Comparison of ENCODE assay signal across 21 cellular contexts in genomic region chr16:11602321-11602720, GRCh38. TPM values are rescaled to one million over a fixed set of nuclear protein-coding genes. Genes with fewer than 3 reads are reported as not detected.
DNase-seq lines count a peak whose midpoint lies in the region; ATAC-seq, FAIRE-seq and TF ChIP-seq lines count a peak whose summit lies in the region.
"Had no signal": no experiment of that assay in that cellular context is flagged by ENCODE, and none has a peak within 500 bp of the region (broad histone marks: within the 10 kb centered on the region; RNA-seq: fewer than 3 reads in every experiment).

No MANE protein-coding gene starts in this region.

- DNase-seq in GM18507 (ENCODE audit: extremely low spot score, insufficient read length, low read depth) (no peak), NCI-H1694 treated with DMSO at 0.1 percent for 48 hours (lab: John Stamatoyannopoulos, UW) (peak; percentile 61), NCI-H69 (lab: John Stamatoyannopoulos, UW) (peak; percentile 95), neural progenitor cell (ENCODE audit: low spot score) (no peak), DMS114 treated with DMSO at 0.1 percent for 48 hours (lab: John Stamatoyannopoulos, UW; ENCODE audit: unreplicated experiment) (no peak), RCC 7860 (ENCODE audit: low spot score) (no peak)
- DNase-seq: activated CD4-positive, alpha-beta T cell treated with anti-CD3 and anti-CD28 coated beads for 4 hours; activated CD8-positive, alpha-beta memory T cell treated with anti-CD3 and anti-CD28 coated beads, Interleukin-2, amount 50 U/mL, for 48 hours; activated naive CD4-positive, alpha-beta T cell; GM23248; Karpas-422; lower lobe of right lung; naive thymus-derived CD8-positive, alpha-beta T cell; NCI-H1930; T-helper 9 cell; thyroid gland had no signal

- H3K36me3 Mint-ChIP-seq in neural progenitor cell = no peaks in the 10 kb centered on the region
- H3K36me3 Mint-ChIP-seq: naive thymus-derived CD8-positive, alpha-beta T cell; stimulated activated effector memory CD8-positive, alpha-beta T cell treated with anti-CD3 and anti-CD28 coated beads, Interleukin-12 subunit alpha, Interleukin-12 subunit beta, amount 100 ng/mL, for 72 hours had no signal

- ATAC-seq in GM18907 (IDR thresholded peaks at IDR 0.05; ENCODE audit: unreplicated experiment) = no peak
- ATAC-seq: lower lobe of right lung; naive thymus-derived CD8-positive, alpha-beta T cell; stimulated activated effector memory CD8-positive, alpha-beta T cell treated with anti-CD3 and anti-CD28 coated beads, Interleukin-12 subunit alpha, Interleukin-12 subunit beta, amount 100 ng/mL, for 72 hours had no signal

- H3K27me3 Mint-ChIP-seq in neural progenitor cell (ENCODE audit: insufficient read depth, low read depth) = peaks cover 18% of the 10 kb centered on the region
- H3K27me3 Mint-ChIP-seq: naive thymus-derived CD8-positive, alpha-beta T cell had no signal

- H3K4me1 ChIP-seq in neural progenitor cell = peaks cover 20% of the 10 kb centered on the region

- TF ChIP-seq CTCF in neural progenitor cell (IDR thresholded peaks at IDR 0.05) = no peak

- no peak overlapping the region for H3K4me2 ChIP-seq in neural progenitor cell

- H3K4me3 Mint-ChIP-seq in neural progenitor cell = no peak overlapping the region
- H3K4me3 Mint-ChIP-seq: B cell; naive thymus-derived CD8-positive, alpha-beta T cell; stimulated activated effector memory CD8-positive, alpha-beta T cell treated with anti-CD3 and anti-CD28 coated beads, Interleukin-12 subunit alpha, Interleukin-12 subunit beta, amount 100 ng/mL, for 72 hours had no signal

- no peak overlapping the region for H2AFZ ChIP-seq in neural progenitor cell (replicated peaks)

- H3K79me2 ChIP-seq in neural progenitor cell (ENCODE audit: low read depth) = no peaks in the 10 kb centered on the region

- H3K4me1 Mint-ChIP-seq in neural progenitor cell = peaks cover 36% of the 10 kb centered on the region

- H3F3A ChIP-seq in neural progenitor cell (ENCODE audit: low read depth) = peaks cover 36% of the 10 kb centered on the region

- H3K27me3 ChIP-seq in neural progenitor cell = no peaks in the 10 kb centered on the region
- H3K27me3 ChIP-seq: thyroid gland had no signal

- H3K9ac ChIP-seq in neural progenitor cell = no peak overlapping the region
- H3K9ac ChIP-seq: GM23248 had no signal

- H3K9me3 ChIP-seq in neural progenitor cell (ENCODE audit: low read depth) = no peaks in the 10 kb centered on the region
- H3K9me3 ChIP-seq: lower lobe of right lung, spleen, thyroid gland had no signal

- no peak overlapping the region for H3K4me3 ChIP-seq in neural progenitor cell
- H3K4me3 ChIP-seq: GM23248, lower lobe of right lung, spleen, thyroid gland had no signal

- FAIRE-seq in GM18507 (lab: Jason Lieb, UNC) = peak; percentile 12
- no peak for FAIRE-seq in RCC 7860 (lab: Jason Lieb, UNC)
- FAIRE-seq: frontal cortex had no signal

- no peaks in the 10 kb centered on the region for H3K9me3 Mint-ChIP-seq in neural progenitor cell
- H3K9me3 Mint-ChIP-seq: naive thymus-derived CD8-positive, alpha-beta T cell; stimulated activated effector memory CD8-positive, alpha-beta T cell treated with anti-CD3 and anti-CD28 coated beads, Interleukin-12 subunit alpha, Interleukin-12 subunit beta, amount 100 ng/mL, for 72 hours had no signal

- no peaks in the 10 kb centered on the region for H4K20me1 ChIP-seq in neural progenitor cell (ENCODE audit: low read depth)

- H3K36me3 ChIP-seq in neural progenitor cell = no peaks in the 10 kb centered on the region
- H3K36me3 ChIP-seq: lower lobe of right lung, spleen, thyroid gland had no signal

- H3K27ac Mint-ChIP-seq in neural progenitor cell = no peak overlapping the region
- H3K27ac Mint-ChIP-seq: B cell; stimulated activated effector memory CD8-positive, alpha-beta T cell treated with anti-CD3 and anti-CD28 coated beads, Interleukin-12 subunit alpha, Interleukin-12 subunit beta, amount 100 ng/mL, for 72 hours had no signal

- H3K27ac ChIP-seq in neural progenitor cell = peak overlapping the region; percentile 29
- H3K27ac ChIP-seq: GM23248, lower lobe of right lung, thyroid gland had no signal

RNA-seq across cellular contexts. Expression of gene LITAF, which starts 15.6 kb away (rescaled TPM):
- total RNA-seq in neural progenitor cell (ENCODE audit: low replicate concordance) = 42.5 and 50.0 TPM in 2 replicates

Comparison
In these comparisons a context has a peak if more than half of its experiments do, and no peak if none do; other contexts are left out.
1. DNase-seq: peak in NCI-H1694 treated with DMSO at 0.1 percent for 48 hours (single experiment) and NCI-H69 (single experiment); none in GM18507 (single experiment), neural progenitor cell (single experiment), DMS114 treated with DMSO at 0.1 percent for 48 hours (single experiment) and RCC 7860 (single experiment).